Comparison of ENCODE assay signal across 1 cellular context in the genomic region with DNA sequence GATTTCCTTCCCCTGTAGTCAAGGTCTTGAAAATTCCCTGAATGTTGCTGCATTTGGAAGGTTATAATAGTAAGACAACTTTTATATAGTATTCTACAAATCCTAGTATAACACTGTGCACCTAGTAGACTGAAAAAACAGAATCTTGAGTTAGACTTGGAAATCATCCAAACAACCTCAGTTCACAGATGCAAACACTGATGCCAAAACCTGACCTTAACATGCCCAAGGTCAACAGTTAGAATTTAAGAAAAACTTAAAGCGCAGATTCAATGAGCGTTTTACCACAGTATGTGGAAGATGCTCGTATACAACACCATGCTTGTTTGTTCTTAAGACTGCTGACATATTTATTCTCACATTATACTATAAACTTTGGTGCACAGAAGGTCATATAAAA.
TF ChIP-seq lines count a peak whose summit lies in the region.

No MANE protein-coding gene starts in this region.

TF ChIP-seq in WTC11, 78 proteins besides CTCF, POLR2A, EP300 and RAD21 (continued from another document):
- no peak for TF ChIP-seq HMGXB4 (CRISPR knock-in tag; IDR thresholded peaks at IDR 0.05)
- no peak for TF ChIP-seq NR3C1 (CRISPR knock-in tag; conservative IDR thresholded peaks at IDR 0.05; ENCODE audit: low read depth)
- TF ChIP-seq NFE2L1 (CRISPR knock-in tag; IDR thresholded peaks at IDR 0.05): no peak
- TF ChIP-seq ZBTB43 (CRISPR knock-in tag; IDR thresholded peaks at IDR 0.05): no peak
- TF ChIP-seq STAT6 (CRISPR knock-in tag; conservative IDR thresholded peaks at IDR 0.05; ENCODE audit: low read depth): no peak
- TF ChIP-seq RELA (CRISPR knock-in tag; IDR thresholded peaks at IDR 0.05; ENCODE audit: borderline replicate concordance): no peak
- TF ChIP-seq USF1 (CRISPR knock-in tag; IDR thresholded peaks at IDR 0.05): no peak
- TF ChIP-seq, protein P1, sequence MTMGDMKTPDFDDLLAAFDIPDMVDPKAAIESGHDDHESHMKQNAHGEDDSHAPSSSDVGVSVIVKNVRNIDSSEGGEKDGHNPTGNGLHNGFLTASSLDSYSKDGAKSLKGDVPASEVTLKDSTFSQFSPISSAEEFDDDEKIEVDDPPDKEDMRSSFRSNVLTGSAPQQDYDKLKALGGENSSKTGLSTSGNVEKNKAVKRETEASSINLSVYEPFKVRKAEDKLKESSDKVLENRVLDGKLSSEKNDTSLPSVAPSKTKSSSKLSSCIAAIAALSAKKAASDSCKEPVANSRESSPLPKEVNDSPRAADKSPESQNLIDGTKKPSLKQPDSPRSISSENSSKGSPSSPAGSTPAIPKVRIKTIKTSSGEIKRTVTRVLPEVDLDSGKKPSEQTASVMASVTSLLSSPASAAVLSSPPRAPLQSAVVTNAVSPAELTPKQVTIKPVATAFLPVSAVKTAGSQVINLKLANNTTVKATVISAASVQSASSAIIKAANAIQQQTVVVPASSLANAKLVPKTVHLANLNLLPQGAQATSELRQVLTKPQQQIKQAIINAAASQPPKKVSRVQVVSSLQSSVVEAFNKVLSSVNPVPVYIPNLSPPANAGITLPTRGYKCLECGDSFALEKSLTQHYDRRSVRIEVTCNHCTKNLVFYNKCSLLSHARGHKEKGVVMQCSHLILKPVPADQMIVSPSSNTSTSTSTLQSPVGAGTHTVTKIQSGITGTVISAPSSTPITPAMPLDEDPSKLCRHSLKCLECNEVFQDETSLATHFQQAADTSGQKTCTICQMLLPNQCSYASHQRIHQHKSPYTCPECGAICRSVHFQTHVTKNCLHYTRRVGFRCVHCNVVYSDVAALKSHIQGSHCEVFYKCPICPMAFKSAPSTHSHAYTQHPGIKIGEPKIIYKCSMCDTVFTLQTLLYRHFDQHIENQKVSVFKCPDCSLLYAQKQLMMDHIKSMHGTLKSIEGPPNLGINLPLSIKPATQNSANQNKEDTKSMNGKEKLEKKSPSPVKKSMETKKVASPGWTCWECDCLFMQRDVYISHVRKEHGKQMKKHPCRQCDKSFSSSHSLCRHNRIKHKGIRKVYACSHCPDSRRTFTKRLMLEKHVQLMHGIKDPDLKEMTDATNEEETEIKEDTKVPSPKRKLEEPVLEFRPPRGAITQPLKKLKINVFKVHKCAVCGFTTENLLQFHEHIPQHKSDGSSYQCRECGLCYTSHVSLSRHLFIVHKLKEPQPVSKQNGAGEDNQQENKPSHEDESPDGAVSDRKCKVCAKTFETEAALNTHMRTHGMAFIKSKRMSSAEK (CRISPR knock-in tag; IDR thresholded peaks at IDR 0.05; ENCODE audit: borderline replicate concordance): no peak
- TF ChIP-seq, protein P2, sequence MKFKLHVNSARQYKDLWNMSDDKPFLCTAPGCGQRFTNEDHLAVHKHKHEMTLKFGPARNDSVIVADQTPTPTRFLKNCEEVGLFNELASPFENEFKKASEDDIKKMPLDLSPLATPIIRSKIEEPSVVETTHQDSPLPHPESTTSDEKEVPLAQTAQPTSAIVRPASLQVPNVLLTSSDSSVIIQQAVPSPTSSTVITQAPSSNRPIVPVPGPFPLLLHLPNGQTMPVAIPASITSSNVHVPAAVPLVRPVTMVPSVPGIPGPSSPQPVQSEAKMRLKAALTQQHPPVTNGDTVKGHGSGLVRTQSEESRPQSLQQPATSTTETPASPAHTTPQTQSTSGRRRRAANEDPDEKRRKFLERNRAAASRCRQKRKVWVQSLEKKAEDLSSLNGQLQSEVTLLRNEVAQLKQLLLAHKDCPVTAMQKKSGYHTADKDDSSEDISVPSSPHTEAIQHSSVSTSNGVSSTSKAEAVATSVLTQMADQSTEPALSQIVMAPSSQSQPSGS (CRISPR knock-in tag; IDR thresholded peaks at IDR 0.05; ENCODE audit: borderline replicate concordance, low read depth): no peak
TF ChIP-seq in WTC11: peak in this region for 0.
